Comparison of ENCODE assay signal across 30 cellular contexts in genomic region chr20:36285746-36286447, GRCh38.
"Had no signal": no experiment of that assay in that cellular context is flagged by ENCODE, and none has a peak within 500 bp of the region (broad histone marks: within the 10 kb centered on the region; RNA-seq: fewer than 3 reads in every experiment).

No MANE protein-coding gene starts in this region.

- H3K4me1 ChIP-seq: esophagus squamous epithelium, parathyroid adenoma, right atrium auricular region, spleen, testis, transverse colon had no signal

- H3K36me3 ChIP-seq: brain microvascular endothelial cell, esophagus squamous epithelium, right atrium auricular region, spleen, transverse colon had no signal

- H3K4me3 ChIP-seq: esophagus squamous epithelium, right atrium auricular region, spleen, transverse colon had no signal

- H3K27me3 ChIP-seq: brain microvascular endothelial cell, right atrium auricular region, testis had no signal

- H3K9ac ChIP-seq: parathyroid adenoma had no signal

- H3K9me3 Mint-ChIP-seq: activated T-helper 1 cell treated with anti-CD3 and anti-CD28 coated beads, Interleukin-12 subunit alpha, Interleukin-12 subunit beta, Interleukin-2, Interleukin-4 antibody, amounts not matched to agents 30 ng/mL and 10 ng/mL and 1 ng/mL, durations not matched to agents 14 hours and 24 hours and 36 hours had no signal

- H3K27ac ChIP-seq: brain microvascular endothelial cell, epithelial cell of prostate, esophagus squamous epithelium, parathyroid adenoma, right atrium auricular region, spleen, testis, transverse colon had no signal

- DNase-seq: activated CD4-positive, alpha-beta T cell treated with anti-CD3 and anti-CD28 coated beads for 1 hour; activated CD4-positive, alpha-beta T cell treated with anti-CD3 and anti-CD28 coated beads, Interleukin-2, amount 50 U/mL, for 1 hour; activated CD8-positive, alpha-beta memory T cell treated with anti-CD3 and anti-CD28 coated beads, Interleukin-2, amount 50 U/mL, for 4 hours; activated effector memory CD4-positive, alpha-beta T cell treated with anti-CD3 and anti-CD28 coated beads, Interleukin-2, amount 50 U/mL, for 16 hours; activated naive CD4-positive, alpha-beta T cell treated with anti-CD3 and anti-CD28 coated beads for 36 hours; activated T-cell treated with anti-CD3 and anti-CD28 coated beads, Interleukin-2, amount 50 U/mL, for 1 hour; amniotic stem cell; brain microvascular endothelial cell; caudate nucleus; cortex of kidney; esophagus squamous epithelium; foreskin melanocyte; left colon; mammary epithelial cell; midbrain; naive thymus-derived CD4-positive, alpha-beta T cell; nucleus accumbens; spleen; stimulated activated CD4-positive, alpha-beta T cell treated with anti-CD3 and anti-CD28 coated beads, Interleukin-2, amount 100 ng/mL, for 48 hours; stimulated activated naive CD8-positive, alpha-beta T cell treated with anti-CD3 and anti-CD28 coated beads, Interleukin-15, Interleukin-2, amounts not matched to agents 100 U/mL and 50 U/mL, for 24 hours; T-helper 17 cell; T1000; testis; transverse colon had no signal

- H3K27ac Mint-ChIP-seq: activated naive CD4-positive, alpha-beta T cell treated with anti-CD3 and anti-CD28 coated beads for 36 hours; activated T-helper 1 cell treated with anti-CD3 and anti-CD28 coated beads, Interleukin-12 subunit alpha, Interleukin-12 subunit beta, Interleukin-2, Interleukin-4 antibody, amounts not matched to agents 30 ng/mL and 10 ng/mL and 1 ng/mL, durations not matched to agents 14 hours and 24 hours and 36 hours; naive thymus-derived CD4-positive, alpha-beta T cell; T-helper 17 cell had no signal

- H3K4me3 Mint-ChIP-seq: activated naive CD4-positive, alpha-beta T cell treated with anti-CD3 and anti-CD28 coated beads for 36 hours; activated T-helper 1 cell treated with anti-CD3 and anti-CD28 coated beads, Interleukin-12 subunit alpha, Interleukin-12 subunit beta, Interleukin-2, Interleukin-4 antibody, amounts not matched to agents 30 ng/mL and 10 ng/mL and 1 ng/mL, durations not matched to agents 14 hours and 24 hours and 36 hours; naive thymus-derived CD4-positive, alpha-beta T cell; neural crest cell; T-helper 17 cell had no signal

- H3K79me2 ChIP-seq: parathyroid adenoma had no signal

- ATAC-seq: left colon; naive thymus-derived CD4-positive, alpha-beta T cell; SK-N-SH treated with all-trans-retinoic acid at 6 μM for 48 hours; stimulated activated naive CD8-positive, alpha-beta T cell treated with anti-CD3 and anti-CD28 coated beads, Interleukin-15, Interleukin-2, amounts not matched to agents 100 U/mL and 50 U/mL, for 24 hours; T-helper 17 cell had no signal

- H3K36me3 Mint-ChIP-seq: naive thymus-derived CD4-positive, alpha-beta T cell had no signal

- H3K4me1 Mint-ChIP-seq: neural crest cell, T-helper 17 cell had no signal
